1 cellular context compared by ENCODE assay signal in genomic region chr7:32161708-32162107, GRCh38.
TF ChIP-seq lines count a peak whose summit lies in the region.

No MANE protein-coding gene starts in this region.

TF ChIP-seq in HepG2, 621 proteins besides CTCF, POLR2A, EP300 and RAD21:
- no peak for TF ChIP-seq ZNF12 (CRISPR knock-in tag; IDR thresholded peaks at IDR 0.05)
- TF ChIP-seq SIX1 (CRISPR knock-in tag; IDR thresholded peaks at IDR 0.05; ENCODE audit: borderline replicate concordance) = no peak
- TF ChIP-seq ZNF230 (CRISPR knock-in tag; IDR thresholded peaks at IDR 0.05) = no peak
- no peak for TF ChIP-seq ONECUT2 (CRISPR knock-in tag; IDR thresholded peaks at IDR 0.05)
- TF ChIP-seq FOXA3 (CRISPR knock-in tag; IDR thresholded peaks at IDR 0.05) = no peak
- TF ChIP-seq HOXD1 (CRISPR knock-in tag; IDR thresholded peaks at IDR 0.05) = no peak
TF ChIP-seq in HepG2: peak in this region for 0.
